18 cellular contexts compared by ENCODE assay signal in the genomic region with DNA sequence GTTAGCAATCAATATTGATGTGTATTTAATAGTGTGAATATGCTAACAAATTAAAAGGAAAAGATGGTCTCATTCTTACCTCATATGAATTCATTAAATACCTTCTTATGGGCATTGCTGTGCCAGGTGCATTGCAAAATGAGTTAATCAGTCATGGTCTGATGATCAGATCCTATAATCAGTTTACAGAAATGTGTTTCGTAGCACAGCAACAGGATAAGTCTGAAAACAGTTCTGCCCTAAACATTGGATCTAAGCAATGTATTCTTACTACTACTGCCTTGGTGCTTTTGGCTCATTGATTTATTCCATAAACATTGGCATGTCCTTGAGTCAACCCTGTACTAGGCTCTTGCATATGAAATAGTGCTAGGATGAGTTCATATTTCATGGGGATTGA.
"Had no signal": no experiment of that assay in that cellular context is flagged by ENCODE, and none has a peak within 500 bp of the region (broad histone marks: within the 10 kb centered on the region; RNA-seq: fewer than 3 reads in every experiment).

No MANE protein-coding gene starts in this region.

- H3K4me3 Mint-ChIP-seq: activated CD4-positive, alpha-beta memory T cell treated with anti-CD3 and anti-CD28 coated beads, Interleukin-2, amount 10 ng/mL, durations not matched to agents 7 days and 5 days; activated CD8-positive, alpha-beta memory T cell treated with anti-CD3 and anti-CD28 coated beads, Interleukin-2, amount 10 ng/mL, durations not matched to agents 7 days and 5 days; activated naive CD8-positive, alpha-beta T cell treated with anti-CD3 and anti-CD28 coated beads, Interleukin-2, amount 10 ng/mL, durations not matched to agents 7 days and 5 days; effector memory CD8-positive, alpha-beta T cell; natural killer cell treated with Interleukin-12 subunit alpha and Interleukin-12 subunit beta and Interleukin-15 and Interleukin-18, amount 100 ng/mL, for 72 hours; stimulated activated naive B cell treated with anti-CD40 and anti-IgM and Interleukin-4, amounts not matched to agents 10 μg/mL and 1 μg/mL and 100 μg/mL, for 72 hours had no signal

- ATAC-seq: activated CD8-positive, alpha-beta memory T cell treated with anti-CD3 and anti-CD28 coated beads, Interleukin-2, amount 10 ng/mL, durations not matched to agents 7 days and 5 days; effector memory CD8-positive, alpha-beta T cell; left colon; natural killer cell treated with Interleukin-12 subunit alpha and Interleukin-12 subunit beta and Interleukin-15 and Interleukin-18, amount 100 ng/mL, for 72 hours; pancreas; stimulated activated naive B cell treated with anti-CD40 and anti-IgM and Interleukin-4, amounts not matched to agents 10 μg/mL and 1 μg/mL and 100 μg/mL, for 72 hours had no signal

- H3K4me1 ChIP-seq: pancreas, upper lobe of left lung had no signal

- H2AFZ ChIP-seq: hepatocyte had no signal

- H3K27ac Mint-ChIP-seq: activated CD4-positive, alpha-beta memory T cell treated with anti-CD3 and anti-CD28 coated beads, Interleukin-2, amount 10 ng/mL, durations not matched to agents 7 days and 5 days; activated CD8-positive, alpha-beta memory T cell treated with anti-CD3 and anti-CD28 coated beads, Interleukin-2, amount 10 ng/mL, durations not matched to agents 7 days and 5 days; activated naive CD8-positive, alpha-beta T cell treated with anti-CD3 and anti-CD28 coated beads, Interleukin-2, amount 10 ng/mL, durations not matched to agents 7 days and 5 days; effector memory CD8-positive, alpha-beta T cell; natural killer cell treated with Interleukin-12 subunit alpha and Interleukin-12 subunit beta and Interleukin-15 and Interleukin-18, amount 100 ng/mL, for 72 hours; stimulated activated naive B cell treated with anti-CD40 and anti-IgM and Interleukin-4, amounts not matched to agents 10 μg/mL and 1 μg/mL and 100 μg/mL, for 72 hours had no signal

- H3K27me3 ChIP-seq: cardiac muscle cell, esophagus squamous epithelium, hepatocyte, neutrophil, pancreas, upper lobe of left lung had no signal

- DNase-seq: activated CD4-positive, alpha-beta memory T cell treated with anti-CD3 and anti-CD28 coated beads, Interleukin-2, amount 10 ng/mL, durations not matched to agents 7 days and 5 days; activated CD8-positive, alpha-beta memory T cell treated with anti-CD3 and anti-CD28 coated beads, Interleukin-2, amount 10 ng/mL, durations not matched to agents 7 days and 5 days; activated naive CD4-positive, alpha-beta T cell treated with Interleukin-2 at 50 U/mL for 16 hours; activated naive CD8-positive, alpha-beta T cell treated with anti-CD3 and anti-CD28 coated beads, Interleukin-2, amount 10 ng/mL, durations not matched to agents 7 days and 5 days; amygdala; effector memory CD8-positive, alpha-beta T cell; esophagus squamous epithelium; left colon; pancreas; stimulated activated naive B cell treated with anti-CD40 and anti-IgM and Interleukin-4, amounts not matched to agents 10 μg/mL and 1 μg/mL and 100 μg/mL, for 72 hours; upper lobe of left lung; WERI-Rb-1 had no signal

- H3K9me3 ChIP-seq: esophagus squamous epithelium, neutrophil, pancreas, thoracic aorta, upper lobe of left lung had no signal

- H3K27me3 Mint-ChIP-seq: activated CD4-positive, alpha-beta memory T cell treated with anti-CD3 and anti-CD28 coated beads, Interleukin-2, amount 10 ng/mL, durations not matched to agents 7 days and 5 days; activated CD8-positive, alpha-beta memory T cell treated with anti-CD3 and anti-CD28 coated beads, Interleukin-2, amount 10 ng/mL, durations not matched to agents 7 days and 5 days; activated naive CD8-positive, alpha-beta T cell treated with anti-CD3 and anti-CD28 coated beads, Interleukin-2, amount 10 ng/mL, durations not matched to agents 7 days and 5 days; effector memory CD8-positive, alpha-beta T cell; stimulated activated naive B cell treated with anti-CD40 and anti-IgM and Interleukin-4, amounts not matched to agents 10 μg/mL and 1 μg/mL and 100 μg/mL, for 72 hours had no signal

- H3K4me3 ChIP-seq: cardiac muscle cell, esophagus squamous epithelium, hepatocyte, lung, pancreas, thoracic aorta, upper lobe of left lung had no signal

- H3K79me2 ChIP-seq: hepatocyte had no signal

- H3K4me1 Mint-ChIP-seq: activated CD4-positive, alpha-beta memory T cell treated with anti-CD3 and anti-CD28 coated beads, Interleukin-2, amount 10 ng/mL, durations not matched to agents 7 days and 5 days; activated CD8-positive, alpha-beta memory T cell treated with anti-CD3 and anti-CD28 coated beads, Interleukin-2, amount 10 ng/mL, durations not matched to agents 7 days and 5 days; activated naive CD8-positive, alpha-beta T cell treated with anti-CD3 and anti-CD28 coated beads, Interleukin-2, amount 10 ng/mL, durations not matched to agents 7 days and 5 days; stimulated activated naive B cell treated with anti-CD40 and anti-IgM and Interleukin-4, amounts not matched to agents 10 μg/mL and 1 μg/mL and 100 μg/mL, for 72 hours had no signal

- H3K36me3 ChIP-seq: cardiac muscle cell, esophagus squamous epithelium, neutrophil, pancreas, thoracic aorta, upper lobe of left lung, WERI-Rb-1 had no signal

- H3K36me3 Mint-ChIP-seq: activated CD8-positive, alpha-beta memory T cell treated with anti-CD3 and anti-CD28 coated beads, Interleukin-2, amount 10 ng/mL, durations not matched to agents 7 days and 5 days; activated naive CD8-positive, alpha-beta T cell treated with anti-CD3 and anti-CD28 coated beads, Interleukin-2, amount 10 ng/mL, durations not matched to agents 7 days and 5 days; natural killer cell treated with Interleukin-12 subunit alpha and Interleukin-12 subunit beta and Interleukin-15 and Interleukin-18, amount 100 ng/mL, for 72 hours; stimulated activated naive B cell treated with anti-CD40 and anti-IgM and Interleukin-4, amounts not matched to agents 10 μg/mL and 1 μg/mL and 100 μg/mL, for 72 hours had no signal

- H3K4me2 ChIP-seq: hepatocyte had no signal

- H3K27ac ChIP-seq: cardiac muscle cell, hepatocyte, neutrophil, pancreas, thoracic aorta, upper lobe of left lung, WERI-Rb-1 had no signal
